In the genomic region with DNA sequence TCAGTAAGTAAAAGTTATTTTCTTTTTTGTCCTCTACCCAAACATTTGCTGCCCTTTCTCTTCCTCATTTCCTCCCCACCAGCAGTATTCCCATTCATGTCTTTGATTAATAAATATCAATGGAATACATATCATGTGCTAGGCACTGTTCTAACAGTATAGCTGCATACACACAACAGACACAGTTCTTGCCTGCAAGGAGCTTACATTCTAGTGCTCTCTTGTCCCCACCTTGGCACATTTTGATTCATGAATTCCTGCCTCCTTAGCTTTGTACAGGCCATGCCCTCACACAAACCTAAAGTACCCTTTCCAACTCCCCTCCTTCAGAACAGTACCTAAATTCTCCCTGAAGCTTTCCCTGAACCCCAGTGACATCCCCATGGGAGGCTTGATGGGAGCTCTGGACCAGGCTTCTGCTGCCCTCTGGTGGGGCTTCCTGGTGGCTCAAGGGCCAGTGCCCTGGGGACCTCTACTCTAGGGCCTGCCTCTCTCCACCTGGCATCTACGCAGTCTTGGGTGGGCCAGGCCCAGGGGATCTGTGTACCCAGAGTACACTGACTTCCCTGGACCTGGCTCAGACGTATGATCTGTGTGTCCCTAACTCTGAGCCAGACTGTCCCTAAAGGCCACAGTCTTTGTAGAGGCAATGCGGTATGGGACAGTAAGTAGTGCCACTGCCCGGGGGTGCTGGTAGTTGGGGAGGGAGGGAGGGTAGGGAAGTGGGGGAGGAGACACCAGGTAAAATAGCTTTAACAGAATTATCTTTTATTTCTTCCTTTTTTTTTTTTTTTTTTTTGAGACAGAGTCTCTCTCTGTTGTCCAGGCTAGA, we compare ENCODE assay signal across 8 cellular contexts. TPM values are rescaled to one million over a fixed set of nuclear protein-coding genes. Genes with fewer than 3 reads are reported as not detected.
DNase-seq lines count a peak whose midpoint lies in the region; ATAC-seq and TF ChIP-seq lines count a peak whose summit lies in the region.

No MANE protein-coding gene starts in this region.

- H3K36me3 Mint-ChIP-seq in WTC11 (no peaks in the 10 kb centered on the region), endodermal cell (ENCODE audit: low read depth) (peaks cover 4% of the 10 kb centered on the region)

- H3K27ac ChIP-seq in endodermal cell (ENCODE audit: low read depth, low read length) (no peak overlapping the region), tibial artery (no peak overlapping the region)

- CTCF ChIA-PET in WTC11 (lab: Charles Lee) = interaction anchor here (0.6 to 2.4 kb wide), 44 partner anchors 15 to 456 kb away, joined by 3 to 36 read pairs (median 4); partner anchors contain the start of genes PLEKHA7 and RPS13

- H3K9me3 Mint-ChIP-seq in WTC11 = peaks cover 3% of the 10 kb centered on the region; the same call in 1 of the 2 replicates
- H3K9me3 Mint-ChIP-seq in endodermal cell = peaks cover 2% of the 10 kb centered on the region

- 90 to 92% methylated on average over 2 to 4 of the region's 4 CpGs for WGBS in endodermal cell (ENCODE audit: insufficient coverage in 1 of 2, insufficient read length in 1 of 2), 2 experiments

- H3K9me3 ChIP-seq in endodermal cell (ENCODE audit: control insufficient read depth, low read length) (no peaks in the 10 kb centered on the region), tibial artery (no peaks in the 10 kb centered on the region)

- H3K27me3 ChIP-seq in endodermal cell (ENCODE audit: control insufficient read depth, insufficient read depth, low read length, poor library complexity, severe bottlenecking) (no peaks in the 10 kb centered on the region), tibial artery (no peaks in the 10 kb centered on the region)

- POLR2A ChIA-PET in WTC11 (lab: Charles Lee) = interaction anchor here (0.6 kb wide), 1 partner anchor 803 kb away, joined by 3 read pairs; no protein-coding TSS in a partner anchor

- H3K4me1 Mint-ChIP-seq in WTC11 = no peaks in the 10 kb centered on the region
- no peaks in the 10 kb centered on the region for H3K4me1 Mint-ChIP-seq in endodermal cell

- H3K9ac ChIP-seq in endodermal cell (ENCODE audit: extremely low read depth, low read length, poor library complexity, severe bottlenecking) = no peak overlapping the region

- H3K27ac Mint-ChIP-seq in WTC11 (no peak overlapping the region), endodermal cell (no peak overlapping the region)

- no peak overlapping the region for H3K4me3 Mint-ChIP-seq in WTC11
- H3K4me3 Mint-ChIP-seq in endodermal cell = no peak overlapping the region

- no peak overlapping the region for H3K4me3 ChIP-seq in endodermal cell (ENCODE audit: low read length)
- H3K4me3 ChIP-seq in tibial artery = no peak overlapping the region

- intact Hi-C loops in tibial artery (cut with DNase I; ENCODE audit: low total_unique reads) = loop anchor here (10.0 kb wide), 1 partner anchor 249 kb away; no protein-coding TSS in a partner anchor

- no peaks in the 10 kb centered on the region for H3K36me3 ChIP-seq in endodermal cell (ENCODE audit: control insufficient read depth, insufficient read depth, low read length)
- no peaks in the 10 kb centered on the region for H3K36me3 ChIP-seq in tibial artery

- TF ChIP-seq CTCF in WTC11 (IDR thresholded peaks at IDR 0.05) = peak; percentile 64
- TF ChIP-seq CTCF in endodermal cell (conservative IDR thresholded peaks at IDR 0.05) = peak; percentile 94
- TF ChIP-seq CTCF in tibial artery (IDR thresholded peaks at IDR 0.05) = peak; percentile 55 to 64

- H3K27me3 Mint-ChIP-seq in WTC11 (ENCODE audit: low read depth) = no peaks in the 10 kb centered on the region
- H3K27me3 Mint-ChIP-seq in endodermal cell (ENCODE audit: insufficient read depth) = no peaks in the 10 kb centered on the region

- H3K4me1 ChIP-seq in endodermal cell (ENCODE audit: control insufficient read depth, insufficient read depth, low read length) (no peaks in the 10 kb centered on the region), tibial artery (no peaks in the 10 kb centered on the region)

- peak; percentile 72 for ATAC-seq in GM21786 (IDR thresholded peaks at IDR 0.05; ENCODE audit: unreplicated experiment)
- peak; percentile 99 for ATAC-seq in WTC11

- DNase-seq in NCI-H1436 (lab: John Stamatoyannopoulos, UW) (peak; percentile 80), NCI-H1436 treated with DMSO at 0.1 percent for 48 hours (lab: John Stamatoyannopoulos, UW) (no peak), NCI-H1092 treated with DMSO at 0.1 percent for 48 hours (lab: John Stamatoyannopoulos, UW) (peak; percentile 45), WTC11 (ENCODE audit: low spot score) (peak; percentile 88), endodermal cell (peak; percentile 93), midbrain (lab: John Stamatoyannopoulos, UW) (peak; percentile 56), tibial artery (no peak)

TF ChIP-seq in WTC11, 78 proteins besides CTCF, POLR2A, EP300 and RAD21:
- TF ChIP-seq, protein P1, sequence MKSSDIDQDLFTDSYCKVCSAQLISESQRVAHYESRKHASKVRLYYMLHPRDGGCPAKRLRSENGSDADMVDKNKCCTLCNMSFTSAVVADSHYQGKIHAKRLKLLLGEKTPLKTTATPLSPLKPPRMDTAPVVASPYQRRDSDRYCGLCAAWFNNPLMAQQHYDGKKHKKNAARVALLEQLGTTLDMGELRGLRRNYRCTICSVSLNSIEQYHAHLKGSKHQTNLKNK (CRISPR knock-in tag; IDR thresholded peaks at IDR 0.05) = no peak
- TF ChIP-seq TCF7 (CRISPR knock-in tag; IDR thresholded peaks at IDR 0.05; ENCODE audit: low read depth) (no peak), ZNF232 (CRISPR knock-in tag; IDR thresholded peaks at IDR 0.05) (no peak), ZNF219 (CRISPR knock-in tag; IDR thresholded peaks at IDR 0.05; ENCODE audit: borderline replicate concordance) (no peak), ZNF671 (CRISPR knock-in tag; IDR thresholded peaks at IDR 0.05) (no peak), CREB1 (CRISPR knock-in tag; IDR thresholded peaks at IDR 0.05) (no peak), ESRRA (CRISPR knock-in tag; IDR thresholded peaks at IDR 0.05; ENCODE audit: borderline replicate concordance) (no peak), GTF2I (CRISPR knock-in tag; conservative IDR thresholded peaks at IDR 0.05) (no peak), ZNF138 (CRISPR knock-in tag; conservative IDR thresholded peaks at IDR 0.05) (no peak), MYBL2 (CRISPR knock-in tag; IDR thresholded peaks at IDR 0.05) (no peak), ZNF317 (CRISPR knock-in tag; IDR thresholded peaks at IDR 0.05; ENCODE audit: borderline replicate concordance, low read depth) (no peak), SMAD4 (CRISPR knock-in tag; IDR thresholded peaks at IDR 0.05) (no peak), CBFB (CRISPR knock-in tag; IDR thresholded peaks at IDR 0.05; ENCODE audit: low read depth) (no peak), NFATC4 (CRISPR knock-in tag; IDR thresholded peaks at IDR 0.05) (no peak), JAZF1 (CRISPR knock-in tag; IDR thresholded peaks at IDR 0.05) (no peak), PRRX2 (CRISPR knock-in tag; IDR thresholded peaks at IDR 0.05) (no peak), ERG (CRISPR knock-in tag; IDR thresholded peaks at IDR 0.05) (no peak)
- TF ChIP-seq, protein P2, sequence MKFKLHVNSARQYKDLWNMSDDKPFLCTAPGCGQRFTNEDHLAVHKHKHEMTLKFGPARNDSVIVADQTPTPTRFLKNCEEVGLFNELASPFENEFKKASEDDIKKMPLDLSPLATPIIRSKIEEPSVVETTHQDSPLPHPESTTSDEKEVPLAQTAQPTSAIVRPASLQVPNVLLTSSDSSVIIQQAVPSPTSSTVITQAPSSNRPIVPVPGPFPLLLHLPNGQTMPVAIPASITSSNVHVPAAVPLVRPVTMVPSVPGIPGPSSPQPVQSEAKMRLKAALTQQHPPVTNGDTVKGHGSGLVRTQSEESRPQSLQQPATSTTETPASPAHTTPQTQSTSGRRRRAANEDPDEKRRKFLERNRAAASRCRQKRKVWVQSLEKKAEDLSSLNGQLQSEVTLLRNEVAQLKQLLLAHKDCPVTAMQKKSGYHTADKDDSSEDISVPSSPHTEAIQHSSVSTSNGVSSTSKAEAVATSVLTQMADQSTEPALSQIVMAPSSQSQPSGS (CRISPR knock-in tag; IDR thresholded peaks at IDR 0.05; ENCODE audit: borderline replicate concordance, low read depth) = no peak

RNA-seq across cellular contexts. Expression of gene RPS13, which starts 14.1 kb away (rescaled TPM):
- total RNA-seq in WTC11 (2021) = 1,191 to 1,268 TPM (median 1,200 TPM) in 3 replicates
- 1,000 to 10,000 TPM in 1 of 2 donors, 100 to 1,000 TPM in 1; 970 to 1,088 TPM for total RNA-seq in endodermal cell
- 1,754 TPM for polyA plus RNA-seq in endodermal cell (2013, experiment 1 of 2)
- 1,672 TPM for polyA plus RNA-seq in endodermal cell (2013, experiment 2 of 2)

RNA-seq across cellular contexts. Expression of gene PLEKHA7, which starts 49.2 kb away (rescaled TPM):
- total RNA-seq in WTC11 (2021) (13.0 to 16.2 TPM (median 15.3 TPM) in 3 replicates), endodermal cell (10 to 100 TPM; 17.5 to 21.9 TPM)
- polyA plus RNA-seq in endodermal cell (2013, experiment 1 of 2) = 19.0 TPM
- polyA plus RNA-seq in endodermal cell (2013, experiment 2 of 2) = 20.8 TPM

Comparison
In these comparisons a context has a peak if more than half of its experiments do, and no peak if none do; other contexts are left out.
1. DNase-seq: peak in NCI-H1436 (single experiment), NCI-H1092 treated with DMSO at 0.1 percent for 48 hours (single experiment), WTC11 (single experiment), endodermal cell (single experiment) and midbrain (single experiment); none in NCI-H1436 treated with DMSO at 0.1 percent for 48 hours (single experiment) and tibial artery (0 of 2).
2. Peak in every context shown above with its lines, with median percentiles within 50 percentile points of each other: CTCF ChIP-seq.